18 cellular contexts compared by ENCODE assay signal in the genomic region with DNA sequence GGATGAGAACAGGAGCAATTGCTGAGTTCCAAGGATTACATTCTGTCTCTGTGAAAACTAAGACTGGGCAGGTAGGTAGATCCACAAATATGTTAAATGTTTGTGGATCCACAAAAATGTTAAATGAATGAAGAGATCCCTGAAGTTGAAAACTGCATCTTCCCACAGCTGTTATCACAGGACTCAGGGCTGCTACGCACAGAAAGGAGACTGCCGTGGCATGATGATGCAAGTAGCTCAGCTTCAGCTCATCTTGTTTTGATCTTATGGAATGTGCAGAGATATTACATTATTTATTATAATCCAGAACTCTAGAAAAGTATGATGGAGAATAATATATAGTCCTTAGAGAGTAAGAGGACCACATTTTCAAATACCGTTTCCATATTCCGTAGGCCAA.
"Had no signal": no experiment of that assay in that cellular context is flagged by ENCODE, and none has a peak within 500 bp of the region (broad histone marks: within the 10 kb centered on the region; RNA-seq: fewer than 3 reads in every experiment).

No MANE protein-coding gene starts in this region.

- H3K36me3 ChIP-seq: heart left ventricle, left ventricle myocardium inferior, lower lobe of right lung, neutrophil had no signal

- H3K9me3 ChIP-seq: heart left ventricle, left ventricle myocardium inferior, lower lobe of right lung had no signal

- H3K4me3 ChIP-seq: coronary artery, heart left ventricle, left ventricle myocardium inferior, lower lobe of right lung, skin epidermis had no signal

- H3K27me3 Mint-ChIP-seq: memory B cell, naive B cell, type B pancreatic cell had no signal

- ATAC-seq: heart left ventricle, left cardiac atrium, lower lobe of right lung, sciatic nerve had no signal

- H3K4me1 Mint-ChIP-seq: memory B cell, naive B cell had no signal

- H3K4me1 ChIP-seq: heart left ventricle, left ventricle myocardium inferior, lower lobe of right lung had no signal

- DNase-seq: effector CD4-positive, alpha-beta T cell; endodermal cell; heart left ventricle; hippocampal formation; left cardiac atrium; left ventricle myocardium inferior; lower lobe of right lung; naive B cell; posterior cingulate gyrus; stimulated activated CD4-positive, alpha-beta T cell treated with anti-CD3 and anti-CD28 coated beads, Interleukin-12 subunit alpha, Interleukin-12 subunit beta, amount 100 ng/mL, for 4 hours; stimulated activated naive CD4-positive, alpha-beta T cell treated with Interleukin-2 at 50 U/mL for 16 hours had no signal

- H3K36me3 Mint-ChIP-seq: memory B cell, naive B cell, type B pancreatic cell had no signal

- H3K27me3 ChIP-seq: heart left ventricle, neutrophil had no signal

- H3K9me3 Mint-ChIP-seq: endodermal cell, memory B cell, nephron, type B pancreatic cell had no signal

- H3K4me3 Mint-ChIP-seq: endodermal cell, memory B cell, naive B cell, nephron, type B pancreatic cell had no signal

- H3K27ac Mint-ChIP-seq: endodermal cell, memory B cell, naive B cell, nephron, type B pancreatic cell had no signal

- H3K27ac ChIP-seq: coronary artery, heart left ventricle, left ventricle myocardium inferior, lower lobe of right lung, neutrophil, skin epidermis had no signal
